22 cellular contexts compared by ENCODE assay signal in genomic region chr3:161057518-161057917, GRCh38.
"Had no signal": no experiment of that assay in that cellular context is flagged by ENCODE, and none has a peak within 500 bp of the region (broad histone marks: within the 10 kb centered on the region; RNA-seq: fewer than 3 reads in every experiment).

No MANE protein-coding gene starts in this region.

- H3K9me3 Mint-ChIP-seq: immature natural killer cell, mesothelial cell of epicardium had no signal

- H3K36me3 Mint-ChIP-seq: immature natural killer cell, mesothelial cell of epicardium had no signal

- H3K79me2 ChIP-seq: hepatocyte had no signal

- H3K27ac Mint-ChIP-seq: immature natural killer cell, mesothelial cell of epicardium had no signal

- H3K4me1 Mint-ChIP-seq: mesothelial cell of epicardium had no signal

- DNase-seq: dermis blood vessel endothelial cell; dorsolateral prefrontal cortex; effector CD4-positive, alpha-beta T cell; effector memory CD4-positive, alpha-beta T cell; foreskin keratinocyte; heart left ventricle; hypothalamus; immature natural killer cell; islet precursor cell; kidney; kidney glomerular epithelial cell; left colon; left lung; left ventricle myocardium superior; lower lobe of right lung; mesenchymal stem cell; mucosa of descending colon had no signal

- H3K36me3 ChIP-seq: esophagus muscularis mucosa, gastroesophageal sphincter, heart left ventricle, left lung, lower lobe of right lung had no signal

- H3K4me2 ChIP-seq: hepatocyte had no signal

- H3K4me3 ChIP-seq: coronary artery, dorsolateral prefrontal cortex, esophagus muscularis mucosa, gastroesophageal sphincter, heart left ventricle, hepatocyte, left lung, lower lobe of right lung, mucosa of descending colon had no signal

- H3K4me3 Mint-ChIP-seq: immature natural killer cell, mesothelial cell of epicardium had no signal

- H3K27me3 ChIP-seq: dorsolateral prefrontal cortex, esophagus muscularis mucosa, foreskin keratinocyte, gastroesophageal sphincter, heart left ventricle, hepatocyte, left lung had no signal

- H3K27ac ChIP-seq: coronary artery, dorsolateral prefrontal cortex, esophagus muscularis mucosa, foreskin keratinocyte, gastroesophageal sphincter, heart left ventricle, hepatocyte, left lung, lower lobe of right lung had no signal

- H3K4me1 ChIP-seq: esophagus muscularis mucosa, foreskin keratinocyte, gastroesophageal sphincter, heart left ventricle, left lung, lower lobe of right lung had no signal

- H2AFZ ChIP-seq: hepatocyte had no signal

- ATAC-seq: foreskin keratinocyte, gastroesophageal sphincter, heart left ventricle, left colon, left lung, left ventricle myocardium superior, lower lobe of right lung, mucosa of descending colon had no signal
